18 cellular contexts compared by ENCODE assay signal in the genomic region with DNA sequence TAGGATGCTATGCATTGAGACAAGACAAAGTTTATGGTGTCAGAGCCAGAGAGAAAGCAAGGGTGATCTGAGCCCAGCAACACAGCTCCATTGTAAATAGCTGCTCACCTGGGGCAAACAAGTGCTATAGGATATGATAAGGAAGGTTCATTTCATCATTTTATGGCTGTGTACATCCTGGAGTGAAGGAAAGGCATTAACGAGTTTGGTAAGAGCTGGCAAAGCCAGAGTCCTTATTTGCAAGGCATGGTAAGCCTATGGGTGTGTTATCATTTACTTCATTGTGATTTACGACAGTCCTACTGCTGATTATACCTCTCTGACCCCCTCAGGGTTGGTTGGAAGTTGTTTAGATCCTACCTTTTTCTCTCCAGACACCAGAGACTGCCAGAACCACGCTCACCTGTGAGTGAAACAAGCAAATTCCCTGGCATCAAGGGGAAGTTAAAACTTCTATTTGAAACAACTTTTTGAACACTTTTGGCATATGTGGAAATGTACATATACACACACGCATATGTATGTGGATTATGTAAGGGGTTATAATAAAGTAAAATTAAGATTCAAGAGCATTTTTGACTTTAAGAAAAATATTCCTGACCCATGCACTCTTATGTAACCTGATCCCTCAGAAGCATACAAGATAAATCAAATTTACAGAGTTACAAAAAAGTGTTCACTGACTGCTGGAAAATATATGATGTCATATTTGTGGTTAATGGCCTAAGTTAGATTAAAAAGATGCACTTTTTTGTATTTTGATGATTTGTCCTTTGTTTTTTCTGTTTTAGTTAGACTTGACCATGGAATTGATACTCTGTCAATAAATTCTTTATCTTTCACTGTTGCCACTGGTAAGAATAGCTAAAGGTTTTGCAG. TPM values are rescaled to one million over a fixed set of nuclear protein-coding genes. Genes with fewer than 3 reads are reported as not detected.
"Had no signal": no experiment of that assay in that cellular context is flagged by ENCODE, and none has a peak within 500 bp of the region (broad histone marks: within the 10 kb centered on the region; RNA-seq: fewer than 3 reads in every experiment).

No MANE protein-coding gene starts in this region.

- DNase-seq: activated CD4-positive, alpha-beta T cell treated with anti-CD3 and anti-CD28 coated beads, Interleukin-2, amount 50 U/mL, for 1 hour; activated CD8-positive, alpha-beta memory T cell treated with anti-CD3 and anti-CD28 coated beads for 24 hours; activated gamma-delta T cell treated with Interleukin-2 at 50 U/mL for 16 hours; central memory CD4-positive, alpha-beta T cell; cortex of kidney; effector memory CD4-positive, alpha-beta T cell; immature natural killer cell; midbrain; naive B cell; ovary; spleen; stimulated activated CD4-positive, alpha-beta T cell treated with anti-CD3 and anti-CD28 coated beads, Interleukin-2, amount 100 ng/mL, for 24 hours; thyroid gland had no signal

- H3K4me1 ChIP-seq: thyroid gland had no signal

- H3K4me3 ChIP-seq: lung, neural progenitor cell, ovary, spleen, thyroid gland had no signal

- H3K27me3 ChIP-seq: foreskin keratinocyte, neural progenitor cell, ovary, spleen, thyroid gland had no signal

- H3K27ac ChIP-seq: foreskin keratinocyte, neural progenitor cell, ovary, spleen, thyroid gland had no signal

- ATAC-seq: foreskin keratinocyte; sciatic nerve; stimulated activated effector memory CD8-positive, alpha-beta T cell treated with anti-CD3 and anti-CD28 coated beads, Interleukin-12 subunit alpha, Interleukin-12 subunit beta, amount 100 ng/mL, for 72 hours had no signal

- H3K9ac ChIP-seq: neural progenitor cell had no signal

- H3K9me3 ChIP-seq: ovary, spleen, thyroid gland had no signal

- H3K36me3 ChIP-seq: neural progenitor cell, ovary, spleen, thyroid gland had no signal

RNA-seq across cellular contexts. Expression of gene EDN1, which starts 40.4 kb away (rescaled TPM):
- polyA plus RNA-seq: immature natural killer cell had no signal
